21 cellular contexts compared by ENCODE assay signal in the genomic region with DNA sequence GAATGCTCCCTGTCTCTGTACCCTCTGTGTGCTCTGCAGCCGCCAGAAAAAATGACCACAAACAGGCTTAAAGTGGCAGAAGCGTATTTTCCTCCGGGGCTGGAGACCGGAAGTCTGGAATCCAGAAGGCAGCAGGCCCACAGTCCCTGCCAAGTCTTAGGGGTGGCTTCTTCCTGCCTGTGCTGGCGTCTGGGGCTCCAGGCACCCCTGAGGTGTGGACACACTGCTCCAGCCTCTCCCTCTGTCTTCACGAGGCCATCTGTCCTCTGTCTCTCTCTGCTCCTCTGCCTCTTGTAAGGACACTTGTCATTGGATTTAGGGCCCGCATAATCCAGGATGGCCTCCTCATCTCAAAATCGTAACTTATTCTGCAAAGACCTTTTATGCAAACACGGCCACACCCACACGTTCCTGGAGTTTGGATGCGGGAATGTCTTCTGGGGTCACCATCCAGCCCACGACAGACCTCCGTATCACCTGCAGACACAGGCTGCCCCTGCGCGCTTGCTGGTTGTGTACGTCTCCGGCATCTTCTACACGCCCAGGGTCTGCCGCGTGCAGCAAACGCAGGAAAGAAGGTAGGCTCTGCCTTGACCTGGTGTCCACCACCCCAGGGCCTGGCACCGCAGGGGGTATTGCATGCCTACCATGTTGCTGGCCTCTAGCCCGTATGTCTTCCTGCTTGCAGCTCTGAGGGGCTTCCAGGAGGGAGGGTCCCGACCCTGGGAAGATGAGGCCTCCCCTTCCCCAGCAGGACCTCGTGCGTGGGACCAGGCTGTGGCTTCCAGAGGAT.
DNase-seq lines count a peak whose midpoint lies in the region; ATAC-seq, FAIRE-seq and TF ChIP-seq lines count a peak whose summit lies in the region.
"Had no signal": no experiment of that assay in that cellular context is flagged by ENCODE, and none has a peak within 500 bp of the region (broad histone marks: within the 10 kb centered on the region; RNA-seq: fewer than 3 reads in every experiment).

No MANE protein-coding gene starts in this region.

- H2BK5ac ChIP-seq in H1 (ENCODE audit: low read depth, low read length) = no peak overlapping the region

- no peak overlapping the region for H2AFZ ChIP-seq in H1 (ENCODE audit: low read length)
- H2AFZ ChIP-seq: GM23338 had no signal

- no peak overlapping the region for H2BK120ac ChIP-seq in H1 (replicated peaks; ENCODE audit: low read depth, low read length)

- H4K91ac ChIP-seq in H1 (replicated peaks; ENCODE audit: insufficient read length, low read length) = no peak overlapping the region

- H3K4me1 Mint-ChIP-seq in neural crest cell = peaks cover 10% of the 10 kb centered on the region
- H3K4me1 Mint-ChIP-seq in activated CD8-positive, alpha-beta memory T cell treated with anti-CD3 and anti-CD28 coated beads, Interleukin-2, amount 10 ng/mL, durations not matched to agents 7 days and 5 days = no peaks in the 10 kb centered on the region
- H3K4me1 Mint-ChIP-seq in CD4-positive, alpha-beta memory T cell = no peaks in the 10 kb centered on the region
- H3K4me1 Mint-ChIP-seq: CD4-positive, CD25-positive, alpha-beta regulatory T cell; GM23338 had no signal

- peaks cover 3% of the 10 kb centered on the region; the same call in 1 of the 2 replicates for H3K23me2 ChIP-seq in H1 (ENCODE audit: low read depth, low read length)

- no peak overlapping the region for H2BK12ac ChIP-seq in H1 (ENCODE audit: low read depth, low read length)

- H3K79me1 ChIP-seq in H1 (ENCODE audit: low read depth, low read length) = no peaks in the 10 kb centered on the region

- TF ChIP-seq CTCF in H1 (IDR thresholded peaks at IDR 0.05; ENCODE audit: control extremely low read depth in 1 of 3, insufficient read depth in 1 of 3, low read depth in 1 of 3, low read length in 3 of 3) (no peak), neural crest cell (conservative IDR thresholded peaks at IDR 0.05) (no peak)

- H3K4me3 ChIP-seq in H1 (ENCODE audit: extremely low read depth in 1 of 4, insufficient read depth in 2 of 4, low read depth in 3 of 4, low read length in 4 of 4) = no peak overlapping the region
- no peak overlapping the region for H3K4me3 ChIP-seq in CD4-positive, alpha-beta memory T cell (ENCODE audit: low read length in 2 of 2)
- H3K4me3 ChIP-seq: GM23338 had no signal

- no peak overlapping the region for H3K9ac ChIP-seq in H1 (replicated peaks in 1 of 4; ENCODE audit: extremely low read depth in 1 of 4, low read depth in 3 of 4, low read length in 3 of 4)

- CTCF ChIA-PET in H1 (lab: Charles Lee; ENCODE audit: partially characterized antibody) = interaction anchor here (0.6 to 1.2 kb wide), 2 partner anchors 110 to 952 kb away, joined by 3 read pairs; no protein-coding TSS in a partner anchor
- CTCF ChIA-PET in activated CD8-positive, alpha-beta memory T cell treated with anti-CD3 and anti-CD28 coated beads, Interleukin-2, amount 10 ng/mL, durations not matched to agents 7 days and 5 days (lab: Charles Lee) = no interaction called here
- CTCF ChIA-PET in CD4-positive, alpha-beta memory T cell (lab: Charles Lee; ENCODE audit: partially characterized antibody) = no interaction called here

- 96% methylated on average over 22 of the region's 26 CpGs; no CpG with 5 or more reads in 1 of the 2 experiments for WGBS in H1 (ENCODE audit: extremely low coverage in 1 of 2, insufficient coverage in 1 of 2, insufficient read length in 1 of 2, insufficient replicate concordance in 2 of 2, low coverage in 1 of 2, low lambda C conversion rate in 2 of 2, missing lambda C conversion rate in 1 of 2), 2 experiments

- no peaks in the 10 kb centered on the region for H3K27me3 Mint-ChIP-seq in neural crest cell (ENCODE audit: low read depth)
- H3K27me3 Mint-ChIP-seq in activated CD8-positive, alpha-beta memory T cell treated with anti-CD3 and anti-CD28 coated beads, Interleukin-2, amount 10 ng/mL, durations not matched to agents 7 days and 5 days = no peaks in the 10 kb centered on the region
- peaks cover 5 to 7% of the 10 kb centered on the region in 2 donors for H3K27me3 Mint-ChIP-seq in CD4-positive, alpha-beta memory T cell
- H3K27me3 Mint-ChIP-seq: CD4-positive, CD25-positive, alpha-beta regulatory T cell had no signal

- H3K9me3 Mint-ChIP-seq in neural crest cell = no peaks in the 10 kb centered on the region
- no peaks in the 10 kb centered on the region for H3K9me3 Mint-ChIP-seq in activated CD8-positive, alpha-beta memory T cell treated with anti-CD3 and anti-CD28 coated beads, Interleukin-2, amount 10 ng/mL, durations not matched to agents 7 days and 5 days (ENCODE audit: low read depth)
- H3K9me3 Mint-ChIP-seq in CD4-positive, alpha-beta memory T cell = peaks cover 0 to 2% (median 0%) of the 10 kb centered on the region in 8 donors
- H3K9me3 Mint-ChIP-seq: GM23338 had no signal

- H3K9me3 ChIP-seq in H1 (ENCODE audit: insufficient read depth in 2 of 2, low read depth in 1 of 2, low read length in 1 of 2) = no peaks in the 10 kb centered on the region
- H3K9me3 ChIP-seq in CD4-positive, alpha-beta memory T cell (ENCODE audit: control insufficient read depth in 1 of 2, low read length in 2 of 2) = no peaks in the 10 kb centered on the region
- H3K9me3 ChIP-seq: BE2C, Caco-2 had no signal

- DNase-seq in RPMI8226 (peak; percentile 18), H1 (ENCODE audit: low read depth in 1 of 2, low spot score in 2 of 2) (no peak), neural crest cell (ENCODE audit: low read depth, low spot score) (no peak), posterior vena cava (ENCODE audit: low spot score) (peak; percentile 77), NCI-H2081 treated with DMSO at 0.1 percent for 48 hours (lab: John Stamatoyannopoulos, UW) (no peak)
- DNase-seq in activated CD8-positive, alpha-beta memory T cell treated with anti-CD3 and anti-CD28 coated beads, Interleukin-2, amount 10 ng/mL, durations not matched to agents 7 days and 5 days = no peak
- DNase-seq in CD4-positive, alpha-beta memory T cell = no peak
- DNase-seq: ACHN; BE2C; C1 segment of cervical spinal cord; Caco-2; CD4-positive, CD25-positive, alpha-beta regulatory T cell; GDM1; H7; HFFc6 had no signal

- POLR2A ChIA-PET in H1 (lab: Charles Lee; ENCODE audit: partially characterized antibody) = no interaction called here
- POLR2A ChIA-PET in CD4-positive, alpha-beta memory T cell (lab: Charles Lee; ENCODE audit: partially characterized antibody) = no interaction called here

- no peak overlapping the region for H3K56ac ChIP-seq in H1 (replicated peaks; ENCODE audit: insufficient read length, low read depth, low read length)

- intact Hi-C loops in posterior vena cava (cut with DNase I) = no loop called here
- intact Hi-C loops in CD4-positive, alpha-beta memory T cell (cut with micrococcal nuclease) = no loop called here

- no peak for ATAC-seq in activated CD8-positive, alpha-beta memory T cell treated with anti-CD3 and anti-CD28 coated beads, Interleukin-2, amount 10 ng/mL, durations not matched to agents 7 days and 5 days
- ATAC-seq: GM23338, HCT116 had no signal

- peak overlapping the region; percentile 88; the same call in 1 of the 2 replicates for H4K8ac ChIP-seq in H1 (ENCODE audit: extremely low read depth, insufficient read depth, low read length)

- H3K23ac ChIP-seq in H1 (ENCODE audit: insufficient read length) = no peak overlapping the region

- H3K79me2 ChIP-seq in H1 (ENCODE audit: control insufficient read depth in 1 of 2, insufficient read depth in 2 of 2, low read length in 2 of 2) = no peaks in the 10 kb centered on the region; a peak in 1 of 4 replicates

- no peaks in the 10 kb centered on the region for H3K27me3 ChIP-seq in H1 (replicated peaks in 1 of 4; ENCODE audit: control insufficient read depth in 3 of 4, extremely low read depth in 1 of 4, insufficient read depth in 3 of 4, low read length in 3 of 4)
- H3K27me3 ChIP-seq in CD4-positive, alpha-beta memory T cell (ENCODE audit: insufficient read depth, low read length) = no peaks in the 10 kb centered on the region
- H3K27me3 ChIP-seq: BE2C had no signal

- no peak overlapping the region for H2AK5ac ChIP-seq in H1 (ENCODE audit: low read depth, low read length)

- H3K27ac ChIP-seq in H1 (ENCODE audit: low read depth, low read length) = no peak overlapping the region
- H3K27ac ChIP-seq in CD4-positive, alpha-beta memory T cell (ENCODE audit: low read depth, low read length) = no peak overlapping the region

- H3K14ac ChIP-seq in H1 (ENCODE audit: insufficient read length) = no peak overlapping the region

- no peak overlapping the region for H3K4me2 ChIP-seq in H1 (ENCODE audit: insufficient read depth in 1 of 2, low read depth in 2 of 2, low read length in 2 of 2)
- H3K4me2 ChIP-seq: GM23338 had no signal

- FAIRE-seq in H1 (lab: Jason Lieb, UNC) = no peak
- FAIRE-seq: A204.1, D721Med, GM12892, GM18507 had no signal

- peak overlapping the region; percentile 39 for H3K27ac Mint-ChIP-seq in neural crest cell (ENCODE audit: unreplicated experiment)
- H3K27ac Mint-ChIP-seq in activated CD8-positive, alpha-beta memory T cell treated with anti-CD3 and anti-CD28 coated beads, Interleukin-2, amount 10 ng/mL, durations not matched to agents 7 days and 5 days = no peak overlapping the region
- peak overlapping the region in 1 of 7 donors; percentile 33 for H3K27ac Mint-ChIP-seq in CD4-positive, alpha-beta memory T cell
- H3K27ac Mint-ChIP-seq: GM23338, HFFc6 had no signal

- H4K5ac ChIP-seq in H1 (ENCODE audit: insufficient read length, low read depth, low read length) = no peak overlapping the region

- no peak for TF ChIP-seq EP300 in H1 (IDR thresholded peaks at IDR 0.05; ENCODE audit: borderline replicate concordance in 1 of 2, low read depth in 2 of 2, low read length in 2 of 2)

- H3K36me3 ChIP-seq in H1 (ENCODE audit: control insufficient read depth in 2 of 4, insufficient read depth in 4 of 4, low read length in 3 of 4) = no peaks in the 10 kb centered on the region
- H3K36me3 ChIP-seq in CD4-positive, alpha-beta memory T cell (ENCODE audit: insufficient read depth, low read length) = no peaks in the 10 kb centered on the region
- H3K36me3 ChIP-seq: BE2C had no signal

- no peak overlapping the region for H2BK20ac ChIP-seq in H1 (ENCODE audit: low read length)

- H4K20me1 ChIP-seq in H1 (replicated peaks in 1 of 2; ENCODE audit: control insufficient read depth in 1 of 2, insufficient read depth in 2 of 2, low read length in 2 of 2) = no peaks in the 10 kb centered on the region

- no peaks in the 10 kb centered on the region for H3K4me1 ChIP-seq in H1 (replicated peaks in 1 of 4; ENCODE audit: control insufficient read depth in 3 of 4, insufficient read depth in 4 of 4, low read length in 3 of 4)
- no peaks in the 10 kb centered on the region for H3K4me1 ChIP-seq in CD4-positive, alpha-beta memory T cell (ENCODE audit: insufficient read depth, low read length)
- H3K4me1 ChIP-seq: BE2C, Caco-2 had no signal

- H2BK15ac ChIP-seq in H1 (ENCODE audit: low read length) = no peak overlapping the region

- H3K4ac ChIP-seq in H1 (replicated peaks; ENCODE audit: insufficient read length, low read depth, low read length) = no peak overlapping the region

- no peak for TF ChIP-seq POLR2A in H1 (IDR thresholded peaks at IDR 0.05; ENCODE audit: control extremely low read depth in 1 of 2, low read depth in 2 of 2, low read length in 2 of 2)

- no peak overlapping the region for H3K18ac ChIP-seq in H1 (ENCODE audit: extremely low read depth, low read length)

- TF ChIP-seq RAD21 in H1 (IDR thresholded peaks at IDR 0.05 in 1 of 2, conservative IDR thresholded peaks at IDR 0.05 in 1 of 2; ENCODE audit: low read depth in 2 of 2, low read length in 2 of 2) = no peak

- H3K4me3 Mint-ChIP-seq in neural crest cell = no peak overlapping the region
- no peak overlapping the region for H3K4me3 Mint-ChIP-seq in activated CD8-positive, alpha-beta memory T cell treated with anti-CD3 and anti-CD28 coated beads, Interleukin-2, amount 10 ng/mL, durations not matched to agents 7 days and 5 days
- H3K4me3 Mint-ChIP-seq in CD4-positive, alpha-beta memory T cell = no peak overlapping the region
- H3K4me3 Mint-ChIP-seq: CD4-positive, CD25-positive, alpha-beta regulatory T cell; GM23338; HFFc6 had no signal

- no peaks in the 10 kb centered on the region for H3K36me3 Mint-ChIP-seq in neural crest cell (ENCODE audit: low read depth)
- no peaks in the 10 kb centered on the region for H3K36me3 Mint-ChIP-seq in activated CD8-positive, alpha-beta memory T cell treated with anti-CD3 and anti-CD28 coated beads, Interleukin-2, amount 10 ng/mL, durations not matched to agents 7 days and 5 days
- H3K36me3 Mint-ChIP-seq in CD4-positive, alpha-beta memory T cell = no peaks in the 10 kb centered on the region
- H3K36me3 Mint-ChIP-seq: CD4-positive, CD25-positive, alpha-beta regulatory T cell had no signal

Comparison
In these comparisons a context has a peak if more than half of its experiments do, and no peak if none do; other contexts are left out.
1. DNase-seq: peak in RPMI8226 (single experiment) and posterior vena cava (single experiment); none in H1 (0 of 2), neural crest cell (single experiment), activated CD8-positive, alpha-beta memory T cell treated with anti-CD3 and anti-CD28 coated beads, Interleukin-2, amount 10 ng/mL, durations not matched to agents 7 days and 5 days (single experiment), CD4-positive, alpha-beta memory T cell (0 of 5) and NCI-H2081 treated with DMSO at 0.1 percent for 48 hours (single experiment).